Comparison of ENCODE assay signal across 14 cellular contexts in the genomic region with DNA sequence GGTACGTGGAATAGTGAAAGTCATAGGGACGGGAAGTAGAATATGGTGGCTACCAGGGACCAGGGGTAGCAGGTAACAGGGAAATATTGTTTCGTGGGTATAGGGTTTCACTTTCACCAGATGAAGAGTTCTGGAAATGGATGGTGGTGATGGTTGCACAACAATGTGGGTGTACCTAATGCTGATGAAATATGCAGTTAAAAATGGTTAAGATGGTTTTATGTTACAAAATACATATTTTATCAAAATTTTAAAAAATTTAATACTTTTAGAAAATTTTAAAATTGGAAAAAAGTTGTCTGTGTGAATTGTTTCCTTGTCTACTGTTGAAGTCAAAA.
"Had no signal": no experiment of that assay in that cellular context is flagged by ENCODE, and none has a peak within 500 bp of the region (broad histone marks: within the 10 kb centered on the region; RNA-seq: fewer than 3 reads in every experiment).

No MANE protein-coding gene starts in this region.

- FAIRE-seq: kidney had no signal

- H3K4me3 ChIP-seq: coronary artery, left ventricle myocardium inferior, mucosa of descending colon, ovary, right lobe of liver had no signal

- DNase-seq: activated CD4-positive, alpha-beta T cell treated with anti-CD3 and anti-CD28 coated beads, Interleukin-2, amount 50 U/mL, for 48 hours; activated naive CD4-positive, alpha-beta T cell treated with anti-CD3 and anti-CD28 coated beads, Interleukin-2, amount 50 U/mL, for 16 hours; activated T-cell treated with anti-CD3 and anti-CD28 coated beads, Interleukin-2, amount 50 U/mL, for 24 hours; amniotic stem cell; glutamatergic neuron; hypothalamus; kidney; left ventricle myocardium inferior; mucosa of descending colon; naive thymus-derived CD4-positive, alpha-beta T cell; ovary; right lobe of liver; T1000 had no signal
